Comparison of ENCODE assay signal across 1 cellular context in the genomic region with DNA sequence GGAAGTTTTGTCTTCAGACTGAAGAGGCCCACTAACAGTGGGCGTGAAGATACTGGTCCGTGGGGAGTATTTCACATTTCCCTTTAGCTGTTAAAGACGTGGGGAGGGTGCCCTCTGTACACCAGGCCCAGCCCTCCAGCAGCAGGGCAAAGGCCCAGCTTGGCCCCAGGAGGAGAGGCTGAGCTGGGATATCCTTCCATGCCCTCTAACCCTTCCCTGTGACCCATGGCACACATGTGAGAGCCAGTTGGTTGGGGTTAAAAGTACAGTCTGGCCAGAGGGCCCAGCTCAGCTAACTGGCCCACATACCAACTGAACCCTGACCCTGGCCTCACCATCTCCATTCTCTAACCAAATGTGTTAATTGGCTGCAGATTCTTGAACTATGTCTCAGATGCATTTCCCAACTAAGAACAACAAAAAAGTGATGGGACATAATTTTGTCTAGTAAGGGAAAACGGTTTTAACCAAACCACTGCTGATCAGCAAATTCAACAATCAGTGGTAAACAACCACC.
A peak's percentile ranks its signal among the peaks of the same experiment; 100 is the strongest.
TF ChIP-seq lines count a peak whose summit lies in the region.

No MANE protein-coding gene starts in this region.

TF ChIP-seq in liver, 16 proteins besides CTCF, POLR2A, EP300 and RAD21 (continued from another document):
- peak; percentile 58 for TF ChIP-seq SP1 (IDR thresholded peaks at IDR 0.05)
